9 cellular contexts compared by ENCODE assay signal in genomic region chr19:3129112-3129511, GRCh38. TPM values are rescaled to one million over a fixed set of nuclear protein-coding genes. Genes with fewer than 3 reads are reported as not detected.
A peak's percentile ranks its signal among the peaks of the same experiment; 100 is the strongest.
DNase-seq lines count a peak whose midpoint lies in the region; ATAC-seq and TF ChIP-seq lines count a peak whose summit lies in the region.
"Had no signal": no experiment of that assay in that cellular context is flagged by ENCODE, and none has a peak within 500 bp of the region (broad histone marks: within the 10 kb centered on the region; RNA-seq: fewer than 3 reads in every experiment).

No MANE protein-coding gene starts in this region.

- no peak for ATAC-seq in HG03280 (IDR thresholded peaks at IDR 0.05; ENCODE audit: unreplicated experiment)

- peak; percentile 56 for DNase-seq in A673 (ENCODE audit: low spot score)
- peak; percentile 26 for DNase-seq in GF-D8 (lab: John Stamatoyannopoulos, UW)
- DNase-seq in OCI-M1 (lab: John Stamatoyannopoulos, UW) = peak; percentile 63
- peak; percentile 75 for DNase-seq in fibroblast of villous mesenchyme (ENCODE audit: low read depth)
- no peak for DNase-seq in AG20443 (ENCODE audit: low spot score)
- DNase-seq in activated T-cell treated with anti-CD3 and anti-CD28 coated beads, Interleukin-2, amount 50 U/mL, for 24 hours = no peak
- no peak for DNase-seq in posterior vena cava (ENCODE audit: low spot score)

- H3K27me3 ChIP-seq in A673 (replicated peaks; ENCODE audit: insufficient read depth, low read depth, low read length, poor library complexity) = no peaks in the 10 kb centered on the region

- POLR2A ChIA-PET in A673 (lab: Charles Lee; ENCODE audit: low non-redundant PET) = interaction anchor here (0.7 kb wide), 1 partner anchor 21 kb away, joined by 13 read pairs; no protein-coding TSS in a partner anchor

- no peak overlapping the region for H3K4me3 ChIP-seq in A673 (ENCODE audit: low read depth, low read length, poor library complexity, severe bottlenecking)
- no peak overlapping the region for H3K4me3 ChIP-seq in fibroblast of villous mesenchyme (ENCODE audit: low read depth, low read length)

- CTCF ChIA-PET in A673 (lab: Charles Lee) = interaction anchor here (0.5 to 1.7 kb wide), 7 partner anchors 20 to 178 kb away, joined by 3 to 9 read pairs (median 4); no protein-coding TSS in a partner anchor

- BruUV-seq in A673 (replicated peaks; lab: Mats Ljungman, UMichigan) = no TSS peak

- intact Hi-C loops in A673 (cut with micrococcal nuclease; ENCODE audit: unreplicated experiment) = loop anchor here (1.0 kb wide), 1 partner anchor 34 kb away; no protein-coding TSS in a partner anchor
- intact Hi-C loops in posterior vena cava (cut with DNase I) = loop anchor here (2.0 to 5.0 kb wide), 2 partner anchors 26 to 177 kb away; no protein-coding TSS in a partner anchor

- TF ChIP-seq CTCF in A673 (conservative IDR thresholded peaks at IDR 0.05; ENCODE audit: low read depth, low read length) (peak; percentile 66), fibroblast of villous mesenchyme (IDR thresholded peaks at IDR 0.05; ENCODE audit: insufficient read depth, low read depth, low read length) (peak; percentile 55)

- H3K36me3 Mint-ChIP-seq in activated T-cell treated with anti-CD3 and anti-CD28 coated beads, Interleukin-2, amount 50 U/mL, for 24 hours (ENCODE audit: low read depth) = no peaks in the 10 kb centered on the region

- H3K9me3 Mint-ChIP-seq in activated T-cell treated with anti-CD3 and anti-CD28 coated beads, Interleukin-2, amount 50 U/mL, for 24 hours = peaks cover 2% of the 10 kb centered on the region
- H3K9me3 Mint-ChIP-seq: central memory CD8-positive, alpha-beta T cell had no signal

- H3K27me3 Mint-ChIP-seq in activated T-cell treated with anti-CD3 and anti-CD28 coated beads, Interleukin-2, amount 50 U/mL, for 24 hours = peaks cover 5% of the 10 kb centered on the region
- H3K27me3 Mint-ChIP-seq: central memory CD8-positive, alpha-beta T cell had no signal

- no peaks in the 10 kb centered on the region for H3K36me3 ChIP-seq in A673 (ENCODE audit: insufficient read depth, low read length, poor library complexity, severe bottlenecking)

- H3K27ac Mint-ChIP-seq in activated T-cell treated with anti-CD3 and anti-CD28 coated beads, Interleukin-2, amount 50 U/mL, for 24 hours = no peak overlapping the region

- no peak overlapping the region for H3K27ac ChIP-seq in A673 (ENCODE audit: low read depth, low read length, poor library complexity, severe bottlenecking)

- peaks cover 23% of the 10 kb centered on the region for H3K4me1 Mint-ChIP-seq in activated T-cell treated with anti-CD3 and anti-CD28 coated beads, Interleukin-2, amount 50 U/mL, for 24 hours (ENCODE audit: low read depth)

- H3K9me3 ChIP-seq in A673 (ENCODE audit: low read depth, low read length, poor library complexity, severe bottlenecking) = no peaks in the 10 kb centered on the region

- no peak overlapping the region for H3K4me3 Mint-ChIP-seq in activated T-cell treated with anti-CD3 and anti-CD28 coated beads, Interleukin-2, amount 50 U/mL, for 24 hours
- H3K4me3 Mint-ChIP-seq: central memory CD8-positive, alpha-beta T cell had no signal

- peaks cover 17% of the 10 kb centered on the region for H3K4me1 ChIP-seq in A673 (ENCODE audit: insufficient read depth, low read length, poor library complexity, severe bottlenecking)

RNA-seq across cellular contexts. Expression of gene GNA15, which starts 6.7 kb away (rescaled TPM):
- total RNA-seq in A673 (2021) (0.26 TPM in 1 of 2 replicates, not detected in the other), fibroblast of villous mesenchyme (under 0.01 and 0.32 TPM in 2 replicates), posterior vena cava (1 to 10 TPM; 7.0 to 9.9 TPM)

RNA-seq across cellular contexts. Expression of gene GNA11, which starts 35.0 kb away (rescaled TPM):
- 61.6 and 64.3 TPM in 2 replicates for total RNA-seq in A673 (2021)
- total RNA-seq in fibroblast of villous mesenchyme = 80.7 and 87.3 TPM in 2 replicates
- total RNA-seq in posterior vena cava = 10 to 100 TPM; 71.9 to 76.5 TPM

RNA-seq across cellular contexts. Expression of gene S1PR4, which starts 49.5 kb away (rescaled TPM):
- total RNA-seq in A673 (2021) (not detected in 2 replicates), fibroblast of villous mesenchyme (not detected in 2 replicates), posterior vena cava (1 to 10 TPM; 1.7 to 3.1 TPM)

RNA-seq across cellular contexts. Expression of gene NCLN, which starts 56.6 kb away (rescaled TPM):
- total RNA-seq in A673 (2021) = 104 and 122 TPM in 2 replicates
- total RNA-seq in fibroblast of villous mesenchyme = 52.7 and 55.1 TPM in 2 replicates
- 10 to 100 TPM; 37.7 to 40.4 TPM for total RNA-seq in posterior vena cava

Comparison
In these comparisons a context has a peak if more than half of its experiments do, and no peak if none do; other contexts are left out.
1. DNase-seq: peak in A673 (single experiment), GF-D8 (single experiment), OCI-M1 (single experiment) and fibroblast of villous mesenchyme (single experiment); none in AG20443 (single experiment), activated T-cell treated with anti-CD3 and anti-CD28 coated beads, Interleukin-2, amount 50 U/mL, for 24 hours (single experiment) and posterior vena cava (single experiment).